Comparison of ENCODE assay signal across 8 cellular contexts in genomic region chr3:184135149-184135910, GRCh38. TPM values are rescaled to one million over a fixed set of nuclear protein-coding genes. Genes with fewer than 3 reads are reported as not detected.
DNase-seq lines count a peak whose midpoint lies in the region; ATAC-seq and TF ChIP-seq lines count a peak whose summit lies in the region.

EIF2B5 (plus strand) TSS chr3:184135358; CDS start chr3:184135386, 28 bp downstream.

- CTCF ChIA-PET in Panc1 (lab: Charles Lee), result interaction anchor here (1.1 kb wide), 1 partner anchor 95 kb away, joined by 3 read pairs; no protein-coding TSS in a partner anchor

- H3K9me3 Mint-ChIP-seq in stimulated activated memory B cell treated with anti-CD40 and anti-IgM and Interleukin-4, amounts not matched to agents 10 μg/mL and 1 μg/mL and 100 μg/mL, for 72 hours, result no peaks in the 10 kb centered on the region

- peak within 1 kb of the TSS; percentile 88 for H3K4me2 ChIP-seq in KMS-11

- ATAC-seq in GM21723 (IDR thresholded peaks at IDR 0.05; ENCODE audit: unreplicated experiment), result peak; percentile 92
- peak; percentile 91 for ATAC-seq in Panc1
- ATAC-seq in stimulated activated memory B cell treated with anti-CD40 and anti-IgM and Interleukin-4, amounts not matched to agents 10 μg/mL and 1 μg/mL and 100 μg/mL, for 72 hours, result peak; percentile 95

- H3K4me1 ChIP-seq in KMS-11 (ENCODE audit: low read depth, poor library complexity, severe bottlenecking), result peaks cover 24% of the 10 kb centered on the region
- peaks cover 12% of the 10 kb centered on the region for H3K4me1 ChIP-seq in Panc1 (ENCODE audit: control insufficient read depth, insufficient read depth, low read length)
- peaks cover 14 to 35% (median 23%) of the 10 kb centered on the region in 4 donors for H3K4me1 ChIP-seq in esophagus muscularis mucosa

- H3K9me3 ChIP-seq in Panc1 (ENCODE audit: control insufficient read depth, insufficient read depth, low read depth, low read length) (no peaks in the 10 kb centered on the region), esophagus muscularis mucosa (no peaks in the 10 kb centered on the region)

- H3K27me3 ChIP-seq in KMS-11 (ENCODE audit: insufficient read depth, low read depth) (no peaks in the 10 kb centered on the region), Panc1 (ENCODE audit: control insufficient read depth, insufficient read depth, low read length) (no peaks in the 10 kb centered on the region), esophagus muscularis mucosa (no peaks in the 10 kb centered on the region)

- TF ChIP-seq CTCF in KMS-11 (conservative IDR thresholded peaks at IDR 0.05; ENCODE audit: low read depth, low read length) (0 out of 2 replicates have a peak, but pooled peaks have one; percentile 32), Panc1 (IDR thresholded peaks at IDR 0.05) (peak; percentile 54; the same call in 1 of the 2 replicates), esophagus muscularis mucosa (IDR thresholded peaks at IDR 0.05) (peak; percentile 38 to 63 (median 60))

- H3K4me3 ChIP-seq in KMS-11 (IDR thresholded peaks at IDR 0.05; ENCODE audit: insufficient read depth, low read depth, low read length), result peak within 1 kb of the TSS; percentile 74
- H3K4me3 ChIP-seq in Panc1 (ENCODE audit: low read depth in 2 of 2, low read length in 2 of 2), result peak within 1 kb of the TSS; percentile 96 to 100
- peak within 1 kb of the TSS; percentile 87 to 97 (median 92) for H3K4me3 ChIP-seq in esophagus muscularis mucosa

- peak within 1 kb of the TSS; percentile 91 for H3K9ac ChIP-seq in KMS-11

- peak within 1 kb of the TSS; percentile 71 for H3K27ac ChIP-seq in KMS-11
- peak within 1 kb of the TSS; percentile 98 for H3K27ac ChIP-seq in Panc1 (ENCODE audit: low read length)
- peak within 1 kb of the TSS; percentile 85 to 91 (median 88) for H3K27ac ChIP-seq in esophagus muscularis mucosa (replicated peaks in 1 of 4)

- H3K36me3 ChIP-seq in KMS-11 (ENCODE audit: insufficient read depth) (no peaks in the 10 kb centered on the region), Panc1 (ENCODE audit: control insufficient read depth, insufficient read depth, low read length) (peaks cover 9% of the 10 kb centered on the region; the same call in 1 of the 2 replicates), esophagus muscularis mucosa (peaks cover 11 to 30% (median 23%) of the 10 kb centered on the region in 4 donors)

- peak within 1 kb of the TSS; percentile 94 for H2AFZ ChIP-seq in KMS-11 (ENCODE audit: low read depth)

- no peaks in the 10 kb centered on the region for H4K20me1 ChIP-seq in KMS-11 (ENCODE audit: insufficient read depth)

- in situ Hi-C loops in Panc1 (cut with HindIII; ENCODE audit: low pct_unique_long_range_greater_than_20kb, low sequenced_read_pairs), result no loop called here

- intact Hi-C loops in Panc1 (cut with micrococcal nuclease; ENCODE audit: unreplicated experiment) (loop anchor here (10.0 kb wide), 2 partner anchors 91 to 241 kb away; no protein-coding TSS in a partner anchor), esophagus muscularis mucosa (cut with DNase I) (loop anchor here (2.0 to 5.0 kb wide), 3 partner anchors 39 to 238 kb away; partner anchors contain the start of genes ABCC5 and AP2M1)

- TF ChIP-seq EP300 in esophagus muscularis mucosa (IDR thresholded peaks at IDR 0.05), result no peak

- peak; percentile 30 for TF ChIP-seq POLR2A in esophagus muscularis mucosa (IDR thresholded peaks at IDR 0.05; ENCODE audit: low read depth)

- peaks cover 44% of the 10 kb centered on the region for H3K79me2 ChIP-seq in KMS-11 (ENCODE audit: insufficient read depth, low read depth)

- H3K4me1 Mint-ChIP-seq in stimulated activated memory B cell treated with anti-CD40 and anti-IgM and Interleukin-4, amounts not matched to agents 10 μg/mL and 1 μg/mL and 100 μg/mL, for 72 hours, result peaks cover 36% of the 10 kb centered on the region

- H3K27me3 Mint-ChIP-seq in stimulated activated memory B cell treated with anti-CD40 and anti-IgM and Interleukin-4, amounts not matched to agents 10 μg/mL and 1 μg/mL and 100 μg/mL, for 72 hours, result no peaks in the 10 kb centered on the region

- peaks cover 6% of the 10 kb centered on the region for H3K36me3 Mint-ChIP-seq in stimulated activated memory B cell treated with anti-CD40 and anti-IgM and Interleukin-4, amounts not matched to agents 10 μg/mL and 1 μg/mL and 100 μg/mL, for 72 hours

- H3K27ac Mint-ChIP-seq in stimulated activated memory B cell treated with anti-CD40 and anti-IgM and Interleukin-4, amounts not matched to agents 10 μg/mL and 1 μg/mL and 100 μg/mL, for 72 hours, result peak within 1 kb of the TSS; percentile 89

- POLR2A ChIA-PET in Panc1 (lab: Charles Lee), result interaction anchor here (0.6 kb wide), 1 partner anchor 77 kb away, joined by 7 read pairs; no protein-coding TSS in a partner anchor

- DNase-seq in DMS79 treated with DMSO at 0.1 percent for 48 hours (lab: John Stamatoyannopoulos, UW) (peak; percentile 87), Panc1 (ENCODE audit: low read depth, low spot score) (peak; percentile 92), esophagus muscularis mucosa (ENCODE audit: extremely low spot score) (peak; percentile 97), myocyte (ENCODE audit: low read depth) (peak; percentile 97)
- DNase-seq in activated T-cell treated with anti-CD3 and anti-CD28 coated beads, Interleukin-2, amount 50 U/mL, for 48 hours, result peak; percentile 90

- no TSS peak for BruUV-seq in Panc1 (replicated peaks; lab: Mats Ljungman, UMichigan)

- under 1% methylated on average over 32 of the region's 56 CpGs for WGBS in esophagus muscularis mucosa

- peak within 1 kb of the TSS; percentile 86 for H3K4me3 Mint-ChIP-seq in stimulated activated memory B cell treated with anti-CD40 and anti-IgM and Interleukin-4, amounts not matched to agents 10 μg/mL and 1 μg/mL and 100 μg/mL, for 72 hours

RNA-seq across cellular contexts. Expression of gene EIF2B5, which starts in this region (rescaled TPM):
- 60.2 TPM for total RNA-seq in Panc1 (2021; ENCODE audit: unreplicated experiment)
- 47.6 TPM for polyA plus RNA-seq in Panc1 (2012; ENCODE audit: insufficient read length)
- total RNA-seq in esophagus muscularis mucosa, result 10 to 100 TPM; 29.3 to 39.5 (median 33.8) TPM
- total RNA-seq in myocyte, result 53.7 and 54.3 TPM in 2 replicates
- 32.4 TPM for polyA plus RNA-seq in myocyte (2012)

Comparison
In these comparisons a context has a peak if more than half of its experiments do, and no peak if none do; other contexts are left out.
1. Peak in every context shown above with its lines: DNase-seq, ATAC-seq, H3K4me3 ChIP-seq and H3K27ac ChIP-seq.